Comparison of ENCODE assay signal across 1 cellular context in the genomic region with DNA sequence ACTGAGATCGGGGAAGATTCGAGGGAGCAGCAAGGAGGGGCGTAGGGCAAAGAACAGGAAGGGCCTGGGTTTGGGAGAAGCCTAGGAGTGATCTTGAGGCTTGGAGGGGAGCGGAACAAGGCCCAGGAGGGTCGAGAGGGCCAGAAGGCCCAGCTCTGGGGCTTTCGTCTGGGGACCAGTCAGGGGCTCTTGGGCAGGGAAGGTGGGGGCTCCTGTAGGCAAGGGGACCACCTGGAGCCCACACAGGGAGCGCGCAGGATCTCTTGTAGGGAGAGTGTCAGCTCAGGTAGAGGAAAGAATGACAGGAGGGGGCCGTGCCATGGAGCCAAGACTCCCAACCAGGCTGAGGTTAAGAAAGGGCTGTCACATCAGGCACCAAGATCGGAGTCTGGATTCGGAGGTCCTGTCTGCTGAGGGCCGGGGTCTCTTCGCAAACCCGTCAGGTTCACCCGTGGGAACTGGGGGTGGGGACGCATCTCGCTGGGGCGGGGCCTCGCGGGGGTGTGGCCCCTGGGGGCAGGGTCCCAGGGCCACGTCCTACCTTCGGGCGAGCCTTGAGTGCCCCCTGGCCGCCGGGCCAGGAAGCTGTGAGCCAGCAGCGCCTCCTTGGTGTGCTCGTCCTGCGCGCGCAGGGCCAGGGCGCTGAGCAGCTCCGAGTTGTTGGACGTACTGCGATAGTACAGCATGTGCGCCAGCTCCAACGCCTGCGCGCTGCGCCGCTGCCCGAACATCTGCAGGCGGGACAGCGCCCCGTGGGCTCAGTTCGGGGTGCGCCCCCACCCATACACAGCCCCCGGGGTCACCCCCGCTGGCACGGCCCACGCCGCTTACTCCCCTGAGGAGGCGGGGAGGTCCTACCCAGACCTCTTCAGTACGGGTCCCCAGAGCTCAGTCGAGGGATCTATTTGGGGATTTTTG.
A peak's percentile ranks its signal among the peaks of the same experiment; 100 is the strongest.
TF ChIP-seq lines count a peak whose summit lies in the region.

No MANE protein-coding gene starts in this region.

TF ChIP-seq in GM12878, 131 proteins besides CTCF, POLR2A, EP300 and RAD21 (continued from another document and continues in another):
- TF ChIP-seq, protein P1, sequence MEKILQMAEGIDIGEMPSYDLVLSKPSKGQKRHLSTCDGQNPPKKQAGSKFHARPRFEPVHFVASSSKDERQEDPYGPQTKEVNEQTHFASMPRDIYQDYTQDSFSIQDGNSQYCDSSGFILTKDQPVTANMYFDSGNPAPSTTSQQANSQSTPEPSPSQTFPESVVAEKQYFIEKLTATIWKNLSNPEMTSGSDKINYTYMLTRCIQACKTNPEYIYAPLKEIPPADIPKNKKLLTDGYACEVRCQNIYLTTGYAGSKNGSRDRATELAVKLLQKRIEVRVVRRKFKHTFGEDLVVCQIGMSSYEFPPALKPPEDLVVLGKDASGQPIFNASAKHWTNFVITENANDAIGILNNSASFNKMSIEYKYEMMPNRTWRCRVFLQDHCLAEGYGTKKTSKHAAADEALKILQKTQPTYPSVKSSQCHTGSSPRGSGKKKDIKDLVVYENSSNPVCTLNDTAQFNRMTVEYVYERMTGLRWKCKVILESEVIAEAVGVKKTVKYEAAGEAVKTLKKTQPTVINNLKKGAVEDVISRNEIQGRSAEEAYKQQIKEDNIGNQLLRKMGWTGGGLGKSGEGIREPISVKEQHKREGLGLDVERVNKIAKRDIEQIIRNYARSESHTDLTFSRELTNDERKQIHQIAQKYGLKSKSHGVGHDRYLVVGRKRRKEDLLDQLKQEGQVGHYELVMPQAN (conservative IDR thresholded peaks at IDR 0.05), result no peak; the same call in 1 of the 2 replicates
- TF ChIP-seq NFIC (IDR thresholded peaks at IDR 0.05; ENCODE audit: low read depth, low read length), result no peak
- TF ChIP-seq TARDBP (IDR thresholded peaks at IDR 0.05; ENCODE audit: borderline replicate concordance), result no peak
- 0 out of 2 replicates have a peak, but pooled peaks have one; percentile 38 for TF ChIP-seq ESRRA (IDR thresholded peaks at IDR 0.05; ENCODE audit: low read length)
- TF ChIP-seq, protein P2, sequence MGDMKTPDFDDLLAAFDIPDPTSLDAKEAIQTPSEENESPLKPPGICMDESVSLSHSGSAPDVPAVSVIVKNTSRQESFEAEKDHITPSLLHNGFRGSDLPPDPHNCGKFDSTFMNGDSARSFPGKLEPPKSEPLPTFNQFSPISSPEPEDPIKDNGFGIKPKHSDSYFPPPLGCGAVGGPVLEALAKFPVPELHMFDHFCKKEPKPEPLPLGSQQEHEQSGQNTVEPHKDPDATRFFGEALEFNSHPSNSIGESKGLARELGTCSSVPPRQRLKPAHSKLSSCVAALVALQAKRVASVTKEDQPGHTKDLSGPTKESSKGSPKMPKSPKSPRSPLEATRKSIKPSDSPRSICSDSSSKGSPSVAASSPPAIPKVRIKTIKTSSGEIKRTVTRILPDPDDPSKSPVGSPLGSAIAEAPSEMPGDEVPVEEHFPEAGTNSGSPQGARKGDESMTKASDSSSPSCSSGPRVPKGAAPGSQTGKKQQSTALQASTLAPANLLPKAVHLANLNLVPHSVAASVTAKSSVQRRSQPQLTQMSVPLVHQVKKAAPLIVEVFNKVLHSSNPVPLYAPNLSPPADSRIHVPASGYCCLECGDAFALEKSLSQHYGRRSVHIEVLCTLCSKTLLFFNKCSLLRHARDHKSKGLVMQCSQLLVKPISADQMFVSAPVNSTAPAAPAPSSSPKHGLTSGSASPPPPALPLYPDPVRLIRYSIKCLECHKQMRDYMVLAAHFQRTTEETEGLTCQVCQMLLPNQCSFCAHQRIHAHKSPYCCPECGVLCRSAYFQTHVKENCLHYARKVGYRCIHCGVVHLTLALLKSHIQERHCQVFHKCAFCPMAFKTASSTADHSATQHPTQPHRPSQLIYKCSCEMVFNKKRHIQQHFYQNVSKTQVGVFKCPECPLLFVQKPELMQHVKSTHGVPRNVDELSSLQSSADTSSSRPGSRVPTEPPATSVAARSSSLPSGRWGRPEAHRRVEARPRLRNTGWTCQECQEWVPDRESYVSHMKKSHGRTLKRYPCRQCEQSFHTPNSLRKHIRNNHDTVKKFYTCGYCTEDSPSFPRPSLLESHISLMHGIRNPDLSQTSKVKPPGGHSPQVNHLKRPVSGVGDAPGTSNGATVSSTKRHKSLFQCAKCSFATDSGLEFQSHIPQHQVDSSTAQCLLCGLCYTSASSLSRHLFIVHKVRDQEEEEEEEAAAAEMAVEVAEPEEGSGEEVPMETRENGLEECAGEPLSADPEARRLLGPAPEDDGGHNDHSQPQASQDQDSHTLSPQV (IDR thresholded peaks at IDR 0.05), result no peak
- TF ChIP-seq SIN3A (IDR thresholded peaks at IDR 0.05; ENCODE audit: low read depth, low read length), result no peak
- TF ChIP-seq NR2C2 (IDR thresholded peaks at IDR 0.05; ENCODE audit: borderline replicate concordance, control insufficient read depth, insufficient read length, low read depth), result no peak
- TF ChIP-seq MYB (IDR thresholded peaks at IDR 0.05; ENCODE audit: borderline replicate concordance, low read depth, low read length), result no peak
- no peak for TF ChIP-seq TBL1XR1 (IDR thresholded peaks at IDR 0.05; ENCODE audit: low read depth, low read length)
- no peak for TF ChIP-seq ZZZ3 (IDR thresholded peaks at IDR 0.05; ENCODE audit: control insufficient read depth, insufficient read length, low read depth)
- TF ChIP-seq ZNF217 (IDR thresholded peaks at IDR 0.05), result no peak
- TF ChIP-seq RFX5 (IDR thresholded peaks at IDR 0.05; ENCODE audit: low read depth, low read length), result no peak
- TF ChIP-seq CBX5 (IDR thresholded peaks at IDR 0.05; ENCODE audit: low read depth), result no peak
- no peak for TF ChIP-seq DPF2 (IDR thresholded peaks at IDR 0.05)
- TF ChIP-seq RCOR1 (conservative IDR thresholded peaks at IDR 0.05; ENCODE audit: low read depth, low read length), result 0 out of 2 replicates have a peak, but pooled peaks have one; percentile 49
- no peak for TF ChIP-seq BCL11A (IDR thresholded peaks at IDR 0.05; ENCODE audit: low read depth, low read length)
- TF ChIP-seq, protein P3, sequence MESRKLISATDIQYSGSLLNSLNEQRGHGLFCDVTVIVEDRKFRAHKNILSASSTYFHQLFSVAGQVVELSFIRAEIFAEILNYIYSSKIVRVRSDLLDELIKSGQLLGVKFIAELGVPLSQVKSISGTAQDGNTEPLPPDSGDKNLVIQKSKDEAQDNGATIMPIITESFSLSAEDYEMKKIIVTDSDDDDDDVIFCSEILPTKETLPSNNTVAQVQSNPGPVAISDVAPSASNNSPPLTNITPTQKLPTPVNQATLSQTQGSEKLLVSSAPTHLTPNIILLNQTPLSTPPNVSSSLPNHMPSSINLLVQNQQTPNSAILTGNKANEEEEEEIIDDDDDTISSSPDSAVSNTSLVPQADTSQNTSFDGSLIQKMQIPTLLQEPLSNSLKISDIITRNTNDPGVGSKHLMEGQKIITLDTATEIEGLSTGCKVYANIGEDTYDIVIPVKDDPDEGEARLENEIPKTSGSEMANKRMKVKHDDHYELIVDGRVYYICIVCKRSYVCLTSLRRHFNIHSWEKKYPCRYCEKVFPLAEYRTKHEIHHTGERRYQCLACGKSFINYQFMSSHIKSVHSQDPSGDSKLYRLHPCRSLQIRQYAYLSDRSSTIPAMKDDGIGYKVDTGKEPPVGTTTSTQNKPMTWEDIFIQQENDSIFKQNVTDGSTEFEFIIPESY (IDR thresholded peaks at IDR 0.05), result no peak
- TF ChIP-seq HDAC2 (IDR thresholded peaks at IDR 0.05), result no peak
- TF ChIP-seq ZNF207 (IDR thresholded peaks at IDR 0.05; ENCODE audit: borderline replicate concordance), result 0 out of 2 replicates have a peak, but pooled peaks have one; percentile 30
- TF ChIP-seq IKZF1 (conservative IDR thresholded peaks at IDR 0.05), result peak; percentile 59
- no peak for TF ChIP-seq CHD4 (IDR thresholded peaks at IDR 0.05)
- no peak for TF ChIP-seq ZNF274 (IDR thresholded peaks at IDR 0.05; ENCODE audit: insufficient read depth, insufficient read length)
- TF ChIP-seq, protein P4, sequence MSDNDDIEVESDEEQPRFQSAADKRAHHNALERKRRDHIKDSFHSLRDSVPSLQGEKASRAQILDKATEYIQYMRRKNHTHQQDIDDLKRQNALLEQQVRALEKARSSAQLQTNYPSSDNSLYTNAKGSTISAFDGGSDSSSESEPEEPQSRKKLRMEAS (IDR thresholded peaks at IDR 0.05; ENCODE audit: low read depth, low read length), result peak; percentile 71; the same call in 1 of the 2 replicates
- no peak for TF ChIP-seq ZNF384 (IDR thresholded peaks at IDR 0.05; ENCODE audit: borderline replicate concordance, low read depth, low read length)
- TF ChIP-seq SMC3 (IDR thresholded peaks at IDR 0.05; ENCODE audit: borderline replicate concordance, low read length), result peak; percentile 96
- 0 out of 2 replicates have a peak, but pooled peaks have one; percentile 75 for TF ChIP-seq YY1 (IDR thresholded peaks at IDR 0.05; ENCODE audit: low read depth, low read length)
- no peak for TF ChIP-seq RUNX3 (IDR thresholded peaks at IDR 0.05; ENCODE audit: low read length)
- TF ChIP-seq, protein P5, sequence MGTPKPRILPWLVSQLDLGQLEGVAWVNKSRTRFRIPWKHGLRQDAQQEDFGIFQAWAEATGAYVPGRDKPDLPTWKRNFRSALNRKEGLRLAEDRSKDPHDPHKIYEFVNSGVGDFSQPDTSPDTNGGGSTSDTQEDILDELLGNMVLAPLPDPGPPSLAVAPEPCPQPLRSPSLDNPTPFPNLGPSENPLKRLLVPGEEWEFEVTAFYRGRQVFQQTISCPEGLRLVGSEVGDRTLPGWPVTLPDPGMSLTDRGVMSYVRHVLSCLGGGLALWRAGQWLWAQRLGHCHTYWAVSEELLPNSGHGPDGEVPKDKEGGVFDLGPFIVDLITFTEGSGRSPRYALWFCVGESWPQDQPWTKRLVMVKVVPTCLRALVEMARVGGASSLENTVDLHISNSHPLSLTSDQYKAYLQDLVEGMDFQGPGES (IDR thresholded peaks at IDR 0.05), result no peak
- TF ChIP-seq MXI1 (IDR thresholded peaks at IDR 0.05; ENCODE audit: low read depth, low read length), result peak; percentile 71; the same call in 1 of the 2 replicates
- TF ChIP-seq ETV6 (conservative IDR thresholded peaks at IDR 0.05 in 1 of 2, IDR thresholded peaks at IDR 0.05 in 1 of 2; ENCODE audit: borderline replicate concordance in 1 of 2, low read depth in 1 of 2), result no peak
- no peak for TF ChIP-seq NR2C1 (IDR thresholded peaks at IDR 0.05)
- TF ChIP-seq FOS (IDR thresholded peaks at IDR 0.05; ENCODE audit: borderline replicate concordance, extremely low read depth, insufficient read length), result no peak
- TF ChIP-seq ATF7 (IDR thresholded peaks at IDR 0.05; ENCODE audit: low read depth), result no peak; the same call in 1 of the 2 replicates
- peak; percentile 46 to 79; a peak in 3 of 4 replicates for TF ChIP-seq BHLHE40 (IDR thresholded peaks at IDR 0.05; ENCODE audit: borderline replicate concordance in 1 of 2, low read depth in 2 of 2, low read length in 1 of 2)
- no peak for TF ChIP-seq NFYA (IDR thresholded peaks at IDR 0.05; ENCODE audit: borderline replicate concordance, low read depth, low read length)
- TF ChIP-seq, protein P6, sequence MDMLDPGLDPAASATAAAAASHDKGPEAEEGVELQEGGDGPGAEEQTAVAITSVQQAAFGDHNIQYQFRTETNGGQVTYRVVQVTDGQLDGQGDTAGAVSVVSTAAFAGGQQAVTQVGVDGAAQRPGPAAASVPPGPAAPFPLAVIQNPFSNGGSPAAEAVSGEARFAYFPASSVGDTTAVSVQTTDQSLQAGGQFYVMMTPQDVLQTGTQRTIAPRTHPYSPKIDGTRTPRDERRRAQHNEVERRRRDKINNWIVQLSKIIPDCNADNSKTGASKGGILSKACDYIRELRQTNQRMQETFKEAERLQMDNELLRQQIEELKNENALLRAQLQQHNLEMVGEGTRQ (IDR thresholded peaks at IDR 0.05; ENCODE audit: borderline replicate concordance, low read depth, low read length), result no peak
- peak; percentile 82; the same call in 1 of the 2 replicates for TF ChIP-seq STAT1 (conservative IDR thresholded peaks at IDR 0.05)
- no peak for TF ChIP-seq SIX5 (IDR thresholded peaks at IDR 0.05; ENCODE audit: low read depth, low read length, severe bottlenecking)
- no peak for TF ChIP-seq SMAD1 (IDR thresholded peaks at IDR 0.05; ENCODE audit: low read depth, partially characterized antibody)
- TF ChIP-seq IRF4 (IDR thresholded peaks at IDR 0.05; ENCODE audit: low read depth, low read length), result no peak
- TF ChIP-seq SMARCA5 (IDR thresholded peaks at IDR 0.05), result no peak
- TF ChIP-seq, protein P7, sequence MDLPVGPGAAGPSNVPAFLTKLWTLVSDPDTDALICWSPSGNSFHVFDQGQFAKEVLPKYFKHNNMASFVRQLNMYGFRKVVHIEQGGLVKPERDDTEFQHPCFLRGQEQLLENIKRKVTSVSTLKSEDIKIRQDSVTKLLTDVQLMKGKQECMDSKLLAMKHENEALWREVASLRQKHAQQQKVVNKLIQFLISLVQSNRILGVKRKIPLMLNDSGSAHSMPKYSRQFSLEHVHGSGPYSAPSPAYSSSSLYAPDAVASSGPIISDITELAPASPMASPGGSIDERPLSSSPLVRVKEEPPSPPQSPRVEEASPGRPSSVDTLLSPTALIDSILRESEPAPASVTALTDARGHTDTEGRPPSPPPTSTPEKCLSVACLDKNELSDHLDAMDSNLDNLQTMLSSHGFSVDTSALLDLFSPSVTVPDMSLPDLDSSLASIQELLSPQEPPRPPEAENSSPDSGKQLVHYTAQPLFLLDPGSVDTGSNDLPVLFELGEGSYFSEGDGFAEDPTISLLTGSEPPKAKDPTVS (IDR thresholded peaks at IDR 0.05; ENCODE audit: low read depth, low read length), result no peak
- TF ChIP-seq, protein P8, sequence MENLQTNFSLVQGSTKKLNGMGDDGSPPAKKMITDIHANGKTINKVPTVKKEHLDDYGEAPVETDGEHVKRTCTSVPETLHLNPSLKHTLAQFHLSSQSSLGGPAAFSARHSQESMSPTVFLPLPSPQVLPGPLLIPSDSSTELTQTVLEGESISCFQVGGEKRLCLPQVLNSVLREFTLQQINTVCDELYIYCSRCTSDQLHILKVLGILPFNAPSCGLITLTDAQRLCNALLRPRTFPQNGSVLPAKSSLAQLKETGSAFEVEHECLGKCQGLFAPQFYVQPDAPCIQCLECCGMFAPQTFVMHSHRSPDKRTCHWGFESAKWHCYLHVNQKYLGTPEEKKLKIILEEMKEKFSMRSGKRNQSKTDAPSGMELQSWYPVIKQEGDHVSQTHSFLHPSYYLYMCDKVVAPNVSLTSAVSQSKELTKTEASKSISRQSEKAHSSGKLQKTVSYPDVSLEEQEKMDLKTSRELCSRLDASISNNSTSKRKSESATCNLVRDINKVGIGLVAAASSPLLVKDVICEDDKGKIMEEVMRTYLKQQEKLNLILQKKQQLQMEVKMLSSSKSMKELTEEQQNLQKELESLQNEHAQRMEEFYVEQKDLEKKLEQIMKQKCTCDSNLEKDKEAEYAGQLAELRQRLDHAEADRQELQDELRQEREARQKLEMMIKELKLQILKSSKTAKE (IDR thresholded peaks at IDR 0.05; ENCODE audit: low read depth, poor library complexity, severe bottlenecking), result no peak
- no peak for TF ChIP-seq HDAC6 (IDR thresholded peaks at IDR 0.05; ENCODE audit: unreplicated experiment)
- no peak for TF ChIP-seq MTA3 (IDR thresholded peaks at IDR 0.05; ENCODE audit: borderline replicate concordance, low read length)
- peak in 1 of 2 experiments; percentile 54; a peak in 1 of 3 replicates for TF ChIP-seq EGR1 (IDR thresholded peaks at IDR 0.05; ENCODE audit: borderline replicate concordance in 1 of 2, low read depth in 2 of 2, low read length in 2 of 2)
- TF ChIP-seq, protein P9, sequence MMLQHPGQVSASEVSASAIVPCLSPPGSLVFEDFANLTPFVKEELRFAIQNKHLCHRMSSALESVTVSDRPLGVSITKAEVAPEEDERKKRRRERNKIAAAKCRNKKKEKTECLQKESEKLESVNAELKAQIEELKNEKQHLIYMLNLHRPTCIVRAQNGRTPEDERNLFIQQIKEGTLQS (IDR thresholded peaks at IDR 0.05; ENCODE audit: borderline replicate concordance, extremely low read depth, low read depth, low read length), result no peak
- peak; percentile 73; the same call in 1 of the 2 replicates for TF ChIP-seq CHD2 (IDR thresholded peaks at IDR 0.05; ENCODE audit: borderline replicate concordance, low read depth, low read length)
- TF ChIP-seq PML (IDR thresholded peaks at IDR 0.05; ENCODE audit: low read length), result no peak
- TF ChIP-seq NR2F1 (conservative IDR thresholded peaks at IDR 0.05), result peak; percentile 6
